32 cellular contexts compared by ENCODE assay signal in genomic region chr5:131877873-131878272, GRCh38.
"Had no signal": no experiment of that assay in that cellular context is flagged by ENCODE, and none has a peak within 500 bp of the region (broad histone marks: within the 10 kb centered on the region; RNA-seq: fewer than 3 reads in every experiment).

No MANE protein-coding gene starts in this region.

- H3K4me1 ChIP-seq: upper lobe of left lung had no signal

- H3K9me3 Mint-ChIP-seq: effector memory CD8-positive, alpha-beta T cell; T-helper 2 cell treated with Interferon-gamma antibody and Interleukin-4, amounts not matched to agents 5 μg/mL and 100 μg/mL, for 36 hours had no signal

- H3K27me3 ChIP-seq: brain microvascular endothelial cell, neutrophil, upper lobe of left lung had no signal

- H3K27me3 Mint-ChIP-seq: activated CD4-positive, alpha-beta memory T cell treated with anti-CD3 and anti-CD28 coated beads for 36 hours; activated naive CD4-positive, alpha-beta T cell treated with anti-CD3 and anti-CD28 coated beads, Interleukin-2, amount 10 ng/mL, durations not matched to agents 7 days and 5 days; effector memory CD8-positive, alpha-beta T cell; naive B cell; stimulated activated naive CD8-positive, alpha-beta T cell treated with anti-CD3 and anti-CD28 coated beads, Interleukin-15, Interleukin-2, amounts not matched to agents 100 ng/mL and 50 ng/mL, for 24 hours had no signal

- DNase-seq: activated CD4-positive, alpha-beta memory T cell treated with anti-CD3 and anti-CD28 coated beads for 36 hours; activated CD4-positive, alpha-beta T cell treated with anti-CD3 and anti-CD28 coated beads, Interleukin-2, amount 10 ng/mL, durations not matched to agents 24 days and 14 days; activated CD4-positive, CD25-positive, alpha-beta regulatory T cell treated with anti-CD3 and anti-CD28 coated beads, Interleukin-2, amount 50 U/mL, for 72 hours; activated CD8-positive, alpha-beta memory T cell treated with anti-CD3 and anti-CD28 coated beads, Interleukin-2, amount 50 U/mL, for 4 hours; activated gamma-delta T cell; activated naive CD4-positive, alpha-beta T cell treated with anti-CD3 and anti-CD28 coated beads, Interleukin-2, amount 10 ng/mL, durations not matched to agents 7 days and 5 days; activated naive CD8-positive, alpha-beta T cell treated with anti-CD3 and anti-CD28 coated beads, Interleukin-2, amount 10 ng/mL, durations not matched to agents 7 days and 5 days; activated T-cell treated with anti-CD3 and anti-CD28 coated beads, Interleukin-2, amount 50 U/mL, for 1 hour; brain microvascular endothelial cell; effector memory CD8-positive, alpha-beta T cell; foreskin fibroblast; head of caudate nucleus; hippocampal formation; left cardiac atrium; left ventricle myocardium superior; naive B cell; nephron progenitor cell; stimulated activated CD4-positive, alpha-beta T cell treated with anti-CD3 and anti-CD28 coated beads, Interleukin-12 subunit alpha, Interleukin-12 subunit beta, amount 100 ng/mL, for 4 hours; stimulated activated CD4-positive, alpha-beta T cell treated with anti-CD3 and anti-CD28 coated beads, Interleukin-4, amount 100 ng/mL, for 1 hour; substantia nigra; upper lobe of left lung had no signal

- H3K4me1 Mint-ChIP-seq: activated naive CD4-positive, alpha-beta T cell treated with anti-CD3 and anti-CD28 coated beads, Interleukin-2, amount 10 ng/mL, durations not matched to agents 7 days and 5 days; naive B cell; nephron progenitor cell had no signal

- H3K36me3 ChIP-seq: brain microvascular endothelial cell, neutrophil, upper lobe of left lung had no signal

- H3K27ac Mint-ChIP-seq: activated CD4-positive, alpha-beta memory T cell treated with anti-CD3 and anti-CD28 coated beads for 36 hours; activated CD4-positive, alpha-beta T cell treated with anti-CD3 and anti-CD28 coated beads, Interleukin-2, amount 10 ng/mL, durations not matched to agents 24 days and 14 days; activated naive CD4-positive, alpha-beta T cell treated with anti-CD3 and anti-CD28 coated beads, Interleukin-2, amount 10 ng/mL, durations not matched to agents 7 days and 5 days; activated naive CD8-positive, alpha-beta T cell treated with anti-CD3 and anti-CD28 coated beads, Interleukin-2, amount 10 ng/mL, durations not matched to agents 7 days and 5 days; effector memory CD8-positive, alpha-beta T cell; nephron progenitor cell; stimulated activated naive CD8-positive, alpha-beta T cell treated with anti-CD3 and anti-CD28 coated beads, Interleukin-15, Interleukin-2, amounts not matched to agents 100 ng/mL and 50 ng/mL, for 24 hours; T-helper 2 cell treated with Interferon-gamma antibody and Interleukin-4, amounts not matched to agents 5 μg/mL and 100 μg/mL, for 36 hours had no signal

- H3K4me3 Mint-ChIP-seq: activated CD4-positive, alpha-beta memory T cell treated with anti-CD3 and anti-CD28 coated beads for 36 hours; activated CD4-positive, alpha-beta T cell treated with anti-CD3 and anti-CD28 coated beads, Interleukin-2, amount 10 ng/mL, durations not matched to agents 24 days and 14 days; activated naive CD4-positive, alpha-beta T cell treated with anti-CD3 and anti-CD28 coated beads, Interleukin-2, amount 10 ng/mL, durations not matched to agents 7 days and 5 days; activated naive CD8-positive, alpha-beta T cell treated with anti-CD3 and anti-CD28 coated beads, Interleukin-2, amount 10 ng/mL, durations not matched to agents 7 days and 5 days; effector memory CD8-positive, alpha-beta T cell; naive B cell; nephron progenitor cell; stimulated activated naive CD8-positive, alpha-beta T cell treated with anti-CD3 and anti-CD28 coated beads, Interleukin-15, Interleukin-2, amounts not matched to agents 100 ng/mL and 50 ng/mL, for 24 hours; T-helper 2 cell treated with Interferon-gamma antibody and Interleukin-4, amounts not matched to agents 5 μg/mL and 100 μg/mL, for 36 hours had no signal

- H3K4me3 ChIP-seq: coronary artery, skin epidermis, upper lobe of left lung had no signal

- ATAC-seq: effector memory CD8-positive, alpha-beta T cell; esophagus mucosa; left cardiac atrium; left ventricle myocardium superior; sciatic nerve had no signal

- H3K9me3 ChIP-seq: neutrophil, upper lobe of left lung had no signal

- FAIRE-seq: astrocyte, keratinocyte, TTC549 had no signal

- H3K27ac ChIP-seq: brain microvascular endothelial cell, coronary artery, neutrophil, skin epidermis, upper lobe of left lung, VCaP had no signal
